9 cellular contexts compared by ENCODE assay signal in genomic region chr9:89317282-89317681, GRCh38. TPM values are rescaled to one million over a fixed set of nuclear protein-coding genes. Genes with fewer than 3 reads are reported as not detected.
DNase-seq lines count a peak whose midpoint lies in the region; ATAC-seq and TF ChIP-seq lines count a peak whose summit lies in the region.
"Had no signal": no experiment of that assay in that cellular context is flagged by ENCODE, and none has a peak within 500 bp of the region (broad histone marks: within the 10 kb centered on the region; RNA-seq: fewer than 3 reads in every experiment).

No MANE protein-coding gene starts in this region.

- no peak for ATAC-seq in CD4-positive, CD25-positive, alpha-beta regulatory T cell (ENCODE audit: low read depth in 2 of 2)

- no peaks in the 10 kb centered on the region for H3K27me3 Mint-ChIP-seq in CD4-positive, CD25-positive, alpha-beta regulatory T cell
- H3K27me3 Mint-ChIP-seq in activated T-helper 1 cell treated with anti-CD3 and anti-CD28 coated beads, Interleukin-12 subunit alpha, Interleukin-12 subunit beta, Interleukin-2, Interleukin-4 antibody, amounts not matched to agents 30 ng/mL and 10 ng/mL and 1 ng/mL, durations not matched to agents 14 hours and 24 hours and 36 hours (ENCODE audit: insufficient read depth): no peaks in the 10 kb centered on the region
- no peaks in the 10 kb centered on the region for H3K27me3 Mint-ChIP-seq in mesothelial cell of epicardium (ENCODE audit: low read depth)

- no peak for TF ChIP-seq CTCF in mesothelial cell of epicardium (IDR thresholded peaks at IDR 0.05; ENCODE audit: unreplicated experiment)

- no peak for DNase-seq in CD4-positive, CD25-positive, alpha-beta regulatory T cell
- peak; percentile 17 for DNase-seq in HK-2 (ENCODE audit: unreplicated experiment)
- no peak for DNase-seq in activated T-helper 1 cell treated with anti-CD3 and anti-CD28 coated beads, Interleukin-12 subunit alpha, Interleukin-12 subunit beta, Interleukin-2, Interleukin-4 antibody, amounts not matched to agents 30 ng/mL and 10 ng/mL and 1 ng/mL, durations not matched to agents 14 hours and 24 hours and 36 hours (ENCODE audit: low spot score)
- DNase-seq in mesothelial cell of epicardium (ENCODE audit: low spot score in 2 of 2, unreplicated experiment in 2 of 2): no peak
- DNase-seq in RPMI8226: no peak
- no peak for DNase-seq in iPS-NIHi7 (ENCODE audit: extremely low spot score)
- DNase-seq in amygdala (lab: John Stamatoyannopoulos, UW): no peak
- DNase-seq in stimulated activated CD4-positive, alpha-beta T cell treated with anti-CD3 and anti-CD28 coated beads, Interleukin-4, amount 100 ng/mL, for 24 hours: no peak
- DNase-seq: NCI-H1694 had no signal

- H3K36me3 ChIP-seq in CD4-positive, CD25-positive, alpha-beta regulatory T cell (ENCODE audit: control insufficient read depth, insufficient read depth, low read length): peaks cover 5% of the 10 kb centered on the region

- H3K36me3 Mint-ChIP-seq in CD4-positive, CD25-positive, alpha-beta regulatory T cell: peaks cover 20% of the 10 kb centered on the region
- H3K36me3 Mint-ChIP-seq in activated T-helper 1 cell treated with anti-CD3 and anti-CD28 coated beads, Interleukin-12 subunit alpha, Interleukin-12 subunit beta, Interleukin-2, Interleukin-4 antibody, amounts not matched to agents 30 ng/mL and 10 ng/mL and 1 ng/mL, durations not matched to agents 14 hours and 24 hours and 36 hours (ENCODE audit: low read depth): peaks cover 64% of the 10 kb centered on the region
- H3K36me3 Mint-ChIP-seq in mesothelial cell of epicardium: peaks cover 15% of the 10 kb centered on the region

- H3K27me3 ChIP-seq in CD4-positive, CD25-positive, alpha-beta regulatory T cell (ENCODE audit: control insufficient read depth, insufficient read depth, low read length): no peaks in the 10 kb centered on the region

- H3K27ac Mint-ChIP-seq in CD4-positive, CD25-positive, alpha-beta regulatory T cell: peak overlapping the region; percentile 98 to 99 (median 99)
- H3K27ac Mint-ChIP-seq in activated T-helper 1 cell treated with anti-CD3 and anti-CD28 coated beads, Interleukin-12 subunit alpha, Interleukin-12 subunit beta, Interleukin-2, Interleukin-4 antibody, amounts not matched to agents 30 ng/mL and 10 ng/mL and 1 ng/mL, durations not matched to agents 14 hours and 24 hours and 36 hours: peak overlapping the region; percentile 95
- H3K27ac Mint-ChIP-seq in mesothelial cell of epicardium: peak overlapping the region; percentile 98

- H3K4me3 Mint-ChIP-seq in CD4-positive, CD25-positive, alpha-beta regulatory T cell: peak overlapping the region; percentile 79 to 95 (median 94)
- H3K4me3 Mint-ChIP-seq in activated T-helper 1 cell treated with anti-CD3 and anti-CD28 coated beads, Interleukin-12 subunit alpha, Interleukin-12 subunit beta, Interleukin-2, Interleukin-4 antibody, amounts not matched to agents 30 ng/mL and 10 ng/mL and 1 ng/mL, durations not matched to agents 14 hours and 24 hours and 36 hours: peak overlapping the region; percentile 90
- H3K4me3 Mint-ChIP-seq in mesothelial cell of epicardium: peak overlapping the region; percentile 80

- no peaks in the 10 kb centered on the region for H3K9me3 ChIP-seq in CD4-positive, CD25-positive, alpha-beta regulatory T cell (ENCODE audit: control insufficient read depth in 2 of 2, low read length in 2 of 2)

- H3K27ac ChIP-seq in CD4-positive, CD25-positive, alpha-beta regulatory T cell (ENCODE audit: insufficient read depth, low read length, poor library complexity, severe bottlenecking): peak overlapping the region; percentile 100

- peak overlapping the region; percentile 82 for H3K4me3 ChIP-seq in CD4-positive, CD25-positive, alpha-beta regulatory T cell (ENCODE audit: low read depth, low read length)

- H3K4me1 Mint-ChIP-seq in CD4-positive, CD25-positive, alpha-beta regulatory T cell: peaks cover 32 to 75% (median 53%) of the 10 kb centered on the region in 4 donors
- H3K4me1 Mint-ChIP-seq in activated T-helper 1 cell treated with anti-CD3 and anti-CD28 coated beads, Interleukin-12 subunit alpha, Interleukin-12 subunit beta, Interleukin-2, Interleukin-4 antibody, amounts not matched to agents 30 ng/mL and 10 ng/mL and 1 ng/mL, durations not matched to agents 14 hours and 24 hours and 36 hours (ENCODE audit: low read depth): peaks cover 72% of the 10 kb centered on the region
- H3K4me1 Mint-ChIP-seq in mesothelial cell of epicardium: peaks cover 67% of the 10 kb centered on the region

- H3K4me1 ChIP-seq in CD4-positive, CD25-positive, alpha-beta regulatory T cell (ENCODE audit: control insufficient read depth, insufficient read depth, low read length, poor library complexity, severe bottlenecking): peaks cover 57% of the 10 kb centered on the region

- no peaks in the 10 kb centered on the region for H3K9me3 Mint-ChIP-seq in CD4-positive, CD25-positive, alpha-beta regulatory T cell
- H3K9me3 Mint-ChIP-seq in activated T-helper 1 cell treated with anti-CD3 and anti-CD28 coated beads, Interleukin-12 subunit alpha, Interleukin-12 subunit beta, Interleukin-2, Interleukin-4 antibody, amounts not matched to agents 30 ng/mL and 10 ng/mL and 1 ng/mL, durations not matched to agents 14 hours and 24 hours and 36 hours: no peaks in the 10 kb centered on the region
- no peaks in the 10 kb centered on the region for H3K9me3 Mint-ChIP-seq in mesothelial cell of epicardium

- intact Hi-C loops in activated T-helper 1 cell treated with anti-CD3 and anti-CD28 coated beads, Interleukin-12 subunit alpha, Interleukin-12 subunit beta, Interleukin-2, Interleukin-4 antibody, amounts not matched to agents 30 ng/mL and 10 ng/mL and 1 ng/mL, durations not matched to agents 14 hours and 24 hours and 36 hours (cut with micrococcal nuclease): loop anchor here (5.0 to 10.0 kb wide), 3 partner anchors 180 to 1012 kb away; partner anchors contain the start of genes SEMA4D and SPIN1

RNA-seq across cellular contexts. Expression of gene SECISBP2, which starts 1.0 kb away (rescaled TPM):
- total RNA-seq in CD4-positive, CD25-positive, alpha-beta regulatory T cell: 129 TPM
- polyA plus RNA-seq in CD4-positive, CD25-positive, alpha-beta regulatory T cell: 10 to 100 TPM; 19.2 to 38.3 (median 24.7) TPM
- 49.4 and 54.9 TPM in 2 replicates for total RNA-seq in activated T-helper 1 cell treated with anti-CD3 and anti-CD28 coated beads, Interleukin-12 subunit alpha, Interleukin-12 subunit beta, Interleukin-2, Interleukin-4 antibody, amounts not matched to agents 30 ng/mL and 10 ng/mL and 1 ng/mL, durations not matched to agents 14 hours and 24 hours and 36 hours
- total RNA-seq in mesothelial cell of epicardium: 71.3 to 78.0 TPM (median 75.2 TPM) in 3 replicates

RNA-seq across cellular contexts. Expression of gene CKS2, which starts 6.3 kb away (rescaled TPM):
- total RNA-seq in CD4-positive, CD25-positive, alpha-beta regulatory T cell: 35.2 TPM
- polyA plus RNA-seq in CD4-positive, CD25-positive, alpha-beta regulatory T cell: 10 to 100 TPM; 28.6 to 53.0 (median 44.0) TPM
- 148 and 162 TPM in 2 replicates for total RNA-seq in activated T-helper 1 cell treated with anti-CD3 and anti-CD28 coated beads, Interleukin-12 subunit alpha, Interleukin-12 subunit beta, Interleukin-2, Interleukin-4 antibody, amounts not matched to agents 30 ng/mL and 10 ng/mL and 1 ng/mL, durations not matched to agents 14 hours and 24 hours and 36 hours
- total RNA-seq in mesothelial cell of epicardium: 54.5 to 57.6 TPM (median 54.9 TPM) in 3 replicates
